39 cellular contexts compared by ENCODE assay signal in genomic region chr10:98085238-98085637, GRCh38. TPM values are rescaled to one million over a fixed set of nuclear protein-coding genes. Genes with fewer than 3 reads are reported as not detected.
"Had no signal": no experiment of that assay in that cellular context is flagged by ENCODE, and none has a peak within 500 bp of the region (broad histone marks: within the 10 kb centered on the region; RNA-seq: fewer than 3 reads in every experiment).

No MANE protein-coding gene starts in this region.

- ATAC-seq: activated naive CD4-positive, alpha-beta T cell treated with anti-CD3 and anti-CD28 coated beads, Interleukin-2, amount 50 U/mL, for 72 hours; activated naive CD8-positive, alpha-beta T cell treated with anti-CD3 and anti-CD28 coated beads, Interleukin-2, amount 50 U/mL, for 24 hours; activated T-cell treated with anti-CD3 and anti-CD28 coated beads, Interleukin-2, amount 50 U/mL, for 4 hours; activated T-cell treated with anti-CD3 and anti-CD28 coated beads, Interleukin-2, amount 50 U/mL, for 72 hours; activated T-helper 17 cell treated with anti-CD3 and anti-CD28 coated beads, Interleukin-2, amount 50 U/mL, for 72 hours; body of pancreas had no signal

- H3K36me3 Mint-ChIP-seq: activated naive CD4-positive, alpha-beta T cell treated with anti-CD3 and anti-CD28 coated beads, Interleukin-2, amount 10 ng/mL, durations not matched to agents 7 days and 5 days; activated naive CD4-positive, alpha-beta T cell treated with anti-CD3 and anti-CD28 coated beads, Interleukin-2, amount 50 U/mL, for 24 hours; activated naive CD4-positive, alpha-beta T cell treated with anti-CD3 and anti-CD28 coated beads, Interleukin-2, amount 50 U/mL, for 72 hours; activated naive CD8-positive, alpha-beta T cell; activated naive CD8-positive, alpha-beta T cell treated with anti-CD3 and anti-CD28 coated beads for 36 hours; activated naive CD8-positive, alpha-beta T cell treated with anti-CD3 and anti-CD28 coated beads, Interleukin-2, amount 10 ng/mL, durations not matched to agents 7 days and 5 days; brain had no signal

- H3K4me3 Mint-ChIP-seq: activated naive CD4-positive, alpha-beta T cell treated with anti-CD3 and anti-CD28 coated beads for 36 hours; activated naive CD4-positive, alpha-beta T cell treated with anti-CD3 and anti-CD28 coated beads, Interleukin-2, amount 10 ng/mL, durations not matched to agents 7 days and 5 days; activated naive CD4-positive, alpha-beta T cell treated with anti-CD3 and anti-CD28 coated beads, Interleukin-2, amount 50 U/mL, for 24 hours; activated naive CD8-positive, alpha-beta T cell; activated naive CD8-positive, alpha-beta T cell treated with anti-CD3 and anti-CD28 coated beads for 36 hours; activated naive CD8-positive, alpha-beta T cell treated with anti-CD3 and anti-CD28 coated beads, Interleukin-2, amount 10 ng/mL, durations not matched to agents 7 days and 5 days; activated naive CD8-positive, alpha-beta T cell treated with anti-CD3 and anti-CD28 coated beads, Interleukin-2, amount 50 U/mL, for 24 hours; activated T-cell treated with anti-CD3 and anti-CD28 coated beads, Interleukin-2, amount 50 U/mL, for 24 hours; activated T-cell treated with anti-CD3 and anti-CD28 coated beads, Interleukin-2, amount 50 U/mL, for 4 hours; activated T-cell treated with anti-CD3 and anti-CD28 coated beads, Interleukin-2, amount 50 U/mL, for 72 hours; activated T-helper 1 cell treated with anti-CD3 and anti-CD28 coated beads, Interleukin-12 subunit alpha, Interleukin-12 subunit beta, Interleukin-2, Interleukin-4 antibody, amounts not matched to agents 30 ng/mL and 10 ng/mL and 1 ng/mL, durations not matched to agents 14 hours and 24 hours and 36 hours; activated T-helper 17 cell treated with anti-CD3 and anti-CD28 coated beads, Interleukin-2, amount 50 U/mL, for 72 hours; brain; central memory CD8-positive, alpha-beta T cell had no signal

- H3K27ac Mint-ChIP-seq: activated naive CD4-positive, alpha-beta T cell treated with anti-CD3 and anti-CD28 coated beads for 36 hours; activated naive CD4-positive, alpha-beta T cell treated with anti-CD3 and anti-CD28 coated beads, Interleukin-2, amount 10 ng/mL, durations not matched to agents 7 days and 5 days; activated naive CD4-positive, alpha-beta T cell treated with anti-CD3 and anti-CD28 coated beads, Interleukin-2, amount 50 U/mL, for 24 hours; activated naive CD4-positive, alpha-beta T cell treated with anti-CD3 and anti-CD28 coated beads, Interleukin-2, amount 50 U/mL, for 72 hours; activated naive CD8-positive, alpha-beta T cell; activated naive CD8-positive, alpha-beta T cell treated with anti-CD3 and anti-CD28 coated beads for 36 hours; activated naive CD8-positive, alpha-beta T cell treated with anti-CD3 and anti-CD28 coated beads, Interleukin-2, amount 10 ng/mL, durations not matched to agents 7 days and 5 days; activated naive CD8-positive, alpha-beta T cell treated with anti-CD3 and anti-CD28 coated beads, Interleukin-2, amount 50 U/mL, for 24 hours; activated T-cell treated with anti-CD3 and anti-CD28 coated beads, Interleukin-2, amount 50 U/mL, for 24 hours; activated T-cell treated with anti-CD3 and anti-CD28 coated beads, Interleukin-2, amount 50 U/mL, for 72 hours; activated T-helper 1 cell treated with anti-CD3 and anti-CD28 coated beads, Interleukin-12 subunit alpha, Interleukin-12 subunit beta, Interleukin-2, Interleukin-4 antibody, amounts not matched to agents 30 ng/mL and 10 ng/mL and 1 ng/mL, durations not matched to agents 14 hours and 24 hours and 36 hours; activated T-helper 17 cell treated with anti-CD3 and anti-CD28 coated beads, Interleukin-2, amount 50 U/mL, for 72 hours; activated T-helper 2 cell treated with anti-CD3 and anti-CD28 coated beads, Interferon-gamma antibody, Interleukin-2, Interleukin-4, amounts not matched to agents 10 μg/mL and 5 μg/mL and 100 μg/mL, durations not matched to agents 14 hours and 24 hours and 36 hours; brain had no signal

- H3K9me3 ChIP-seq: adrenal gland, ascending aorta, body of pancreas, breast epithelium had no signal

- H3K4me1 Mint-ChIP-seq: activated naive CD4-positive, alpha-beta T cell treated with anti-CD3 and anti-CD28 coated beads, Interleukin-2, amount 10 ng/mL, durations not matched to agents 7 days and 5 days; activated naive CD4-positive, alpha-beta T cell treated with anti-CD3 and anti-CD28 coated beads, Interleukin-2, amount 50 U/mL, for 24 hours; activated naive CD8-positive, alpha-beta T cell treated with anti-CD3 and anti-CD28 coated beads for 36 hours; activated naive CD8-positive, alpha-beta T cell treated with anti-CD3 and anti-CD28 coated beads, Interleukin-2, amount 10 ng/mL, durations not matched to agents 7 days and 5 days; activated naive CD8-positive, alpha-beta T cell treated with anti-CD3 and anti-CD28 coated beads, Interleukin-2, amount 50 U/mL, for 24 hours; activated T-helper 17 cell treated with anti-CD3 and anti-CD28 coated beads, Interleukin-2, amount 50 U/mL, for 72 hours; brain; central memory CD8-positive, alpha-beta T cell had no signal

- H3K4me3 ChIP-seq: adrenal gland, ascending aorta, body of pancreas, breast epithelium, cardiac muscle cell had no signal

- DNase-seq: activated effector memory CD4-positive, alpha-beta T cell treated with anti-CD3 and anti-CD28 coated beads, Interleukin-2, amount 50 U/mL, for 16 hours; activated effector memory CD4-positive, alpha-beta T cell treated with Interleukin-2 at 50 U/mL for 16 hours; activated gamma-delta T cell; activated gamma-delta T cell treated with Interleukin-2 at 50 U/mL for 16 hours; activated naive CD4-positive, alpha-beta T cell; activated naive CD4-positive, alpha-beta T cell treated with anti-CD3 and anti-CD28 coated beads for 36 hours; activated naive CD4-positive, alpha-beta T cell treated with anti-CD3 and anti-CD28 coated beads, Interleukin-2, amount 10 ng/mL, durations not matched to agents 7 days and 5 days; activated naive CD4-positive, alpha-beta T cell treated with anti-CD3 and anti-CD28 coated beads, Interleukin-2, amount 50 U/mL, for 16 hours; activated naive CD4-positive, alpha-beta T cell treated with Interleukin-2 at 50 U/mL for 16 hours; activated naive CD8-positive, alpha-beta T cell treated with anti-CD3 and anti-CD28 coated beads for 36 hours; activated naive CD8-positive, alpha-beta T cell treated with anti-CD3 and anti-CD28 coated beads, Interleukin-2, amount 10 ng/mL, durations not matched to agents 7 days and 5 days; activated naive CD8-positive, alpha-beta T cell treated with anti-CD3 and anti-CD28 coated beads, Interleukin-2, amount 50 U/mL, for 24 hours; activated T-cell treated with anti-CD3 and anti-CD28 coated beads, Interleukin-2, amount 50 U/mL, for 24 hours; activated T-cell treated with anti-CD3 and anti-CD28 coated beads, Interleukin-2, amount 50 U/mL, for 4 hours; activated T-cell treated with anti-CD3 and anti-CD28 coated beads, Interleukin-2, amount 50 U/mL, for 48 hours; activated T-cell treated with anti-CD3 and anti-CD28 coated beads, Interleukin-2, amount 50 U/mL, for 72 hours; adrenal gland; amniotic stem cell; amygdala; anterior cingulate cortex; aorta; body of pancreas; brain microvascular endothelial cell; caudate nucleus; central memory CD4-positive, alpha-beta T cell; cerebellar nuclear complex had no signal

- H3K9me3 Mint-ChIP-seq: activated naive CD4-positive, alpha-beta T cell treated with anti-CD3 and anti-CD28 coated beads for 36 hours; activated naive CD4-positive, alpha-beta T cell treated with anti-CD3 and anti-CD28 coated beads, Interleukin-2, amount 10 ng/mL, durations not matched to agents 7 days and 5 days; activated naive CD4-positive, alpha-beta T cell treated with anti-CD3 and anti-CD28 coated beads, Interleukin-2, amount 50 U/mL, for 24 hours; activated naive CD4-positive, alpha-beta T cell treated with anti-CD3 and anti-CD28 coated beads, Interleukin-2, amount 50 U/mL, for 72 hours; activated naive CD8-positive, alpha-beta T cell treated with anti-CD3 and anti-CD28 coated beads for 36 hours; activated naive CD8-positive, alpha-beta T cell treated with anti-CD3 and anti-CD28 coated beads, Interleukin-2, amount 10 ng/mL, durations not matched to agents 7 days and 5 days; activated naive CD8-positive, alpha-beta T cell treated with anti-CD3 and anti-CD28 coated beads, Interleukin-2, amount 50 U/mL, for 24 hours; activated T-cell treated with anti-CD3 and anti-CD28 coated beads, Interleukin-2, amount 50 U/mL, for 24 hours; activated T-cell treated with anti-CD3 and anti-CD28 coated beads, Interleukin-2, amount 50 U/mL, for 4 hours; activated T-cell treated with anti-CD3 and anti-CD28 coated beads, Interleukin-2, amount 50 U/mL, for 72 hours; activated T-helper 1 cell treated with anti-CD3 and anti-CD28 coated beads, Interleukin-12 subunit alpha, Interleukin-12 subunit beta, Interleukin-2, Interleukin-4 antibody, amounts not matched to agents 30 ng/mL and 10 ng/mL and 1 ng/mL, durations not matched to agents 14 hours and 24 hours and 36 hours; activated T-helper 17 cell treated with anti-CD3 and anti-CD28 coated beads, Interleukin-2, amount 50 U/mL, for 72 hours; activated T-helper 2 cell treated with anti-CD3 and anti-CD28 coated beads, Interferon-gamma antibody, Interleukin-2, Interleukin-4, amounts not matched to agents 10 μg/mL and 5 μg/mL and 100 μg/mL, durations not matched to agents 14 hours and 24 hours and 36 hours; brain; central memory CD8-positive, alpha-beta T cell had no signal

- H3K27me3 ChIP-seq: adrenal gland, ascending aorta, body of pancreas, brain microvascular endothelial cell, breast epithelium had no signal

- H3K4me1 ChIP-seq: adrenal gland, ascending aorta, body of pancreas, breast epithelium had no signal

- H3K36me3 ChIP-seq: adrenal gland, ascending aorta, brain microvascular endothelial cell, breast epithelium, cardiac muscle cell had no signal

- FAIRE-seq: astrocyte, bronchial epithelial cell had no signal

- H3K27ac ChIP-seq: adrenal gland, ascending aorta, body of pancreas, brain microvascular endothelial cell, breast epithelium, cardiac muscle cell had no signal

RNA-seq across cellular contexts. Expression of gene CRTAC1, which starts 54.8 kb away (rescaled TPM):
- total RNA-seq: activated naive CD4-positive, alpha-beta T cell treated with anti-CD3 and anti-CD28 coated beads for 36 hours; activated naive CD4-positive, alpha-beta T cell treated with anti-CD3 and anti-CD28 coated beads, Interleukin-2, amount 50 U/mL, for 72 hours; activated naive CD8-positive, alpha-beta T cell treated with anti-CD3 and anti-CD28 coated beads for 36 hours; activated naive CD8-positive, alpha-beta T cell treated with anti-CD3 and anti-CD28 coated beads, Interleukin-2, amount 10 ng/mL, durations not matched to agents 7 days and 5 days; activated T-cell treated with anti-CD3 and anti-CD28 coated beads, Interleukin-2, amount 50 U/mL, for 4 hours; activated T-cell treated with anti-CD3 and anti-CD28 coated beads, Interleukin-2, amount 50 U/mL, for 72 hours; activated T-helper 1 cell treated with anti-CD3 and anti-CD28 coated beads, Interleukin-12 subunit alpha, Interleukin-12 subunit beta, Interleukin-2, Interleukin-4 antibody, amounts not matched to agents 30 ng/mL and 10 ng/mL and 1 ng/mL, durations not matched to agents 14 hours and 24 hours and 36 hours; activated T-helper 17 cell treated with anti-CD3 and anti-CD28 coated beads, Interleukin-2, amount 50 U/mL, for 72 hours; activated T-helper 2 cell treated with anti-CD3 and anti-CD28 coated beads, Interferon-gamma antibody, Interleukin-2, Interleukin-4, amounts not matched to agents 10 μg/mL and 5 μg/mL and 100 μg/mL, durations not matched to agents 14 hours and 24 hours and 36 hours; bronchial epithelial cell had no signal
